ENCODE assay signal across 16 cellular contexts in the genomic region with DNA sequence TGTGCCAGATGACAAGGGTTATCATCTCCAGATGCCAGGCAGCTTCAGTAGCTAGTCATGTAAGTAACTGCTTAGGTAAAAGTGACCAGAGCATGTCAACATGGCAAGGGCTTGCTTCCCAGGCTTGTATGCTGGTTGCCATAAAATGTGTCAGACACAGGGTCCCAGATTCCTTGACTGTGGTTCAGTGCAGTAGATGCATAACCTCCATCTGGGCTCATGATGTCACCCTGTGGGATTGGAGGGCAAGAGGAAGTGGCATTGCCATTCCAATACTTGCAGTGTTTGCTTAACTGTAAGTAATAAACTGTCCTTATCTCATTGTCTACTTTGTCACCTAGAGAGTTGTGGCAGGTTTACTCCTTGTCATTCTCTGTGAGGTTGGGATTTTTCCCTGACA.
"Had no signal": no experiment of that assay in that cellular context is flagged by ENCODE, and none has a peak within 500 bp of the region (broad histone marks: within the 10 kb centered on the region; RNA-seq: fewer than 3 reads in every experiment).

No MANE protein-coding gene starts in this region.

- H3K4me1 ChIP-seq: heart left ventricle, neural progenitor cell, suprapubic skin, thyroid gland had no signal

- H3K9me3 ChIP-seq: heart left ventricle, ovary, suprapubic skin, thyroid gland had no signal

- H3K36me3 ChIP-seq: heart left ventricle, neural progenitor cell, ovary, suprapubic skin, thyroid gland had no signal

- ATAC-seq: heart left ventricle; left lobe of liver; natural killer cell treated with Interleukin-12 subunit alpha and Interleukin-12 subunit beta and Interleukin-15 and Interleukin-18, amount 100 ng/mL, for 72 hours; right cardiac atrium had no signal

- H3K4me3 ChIP-seq: heart left ventricle, neural progenitor cell, ovary, suprapubic skin, thyroid gland had no signal

- H3K27me3 ChIP-seq: dorsolateral prefrontal cortex, heart left ventricle, neural progenitor cell, ovary, suprapubic skin, thyroid gland had no signal

- H3K27ac ChIP-seq: dorsolateral prefrontal cortex, heart left ventricle, neural progenitor cell, ovary, suprapubic skin, thyroid gland had no signal

- DNase-seq: cortex of kidney; dorsolateral prefrontal cortex; effector CD8-positive, alpha-beta T cell; foreskin melanocyte; heart left ventricle; islet precursor cell; ovary; right cardiac atrium; small intestine; stimulated activated CD4-positive, alpha-beta T cell treated with anti-CD3 and anti-CD28 coated beads, Interleukin-12 subunit alpha, Interleukin-12 subunit beta, amount 100 ng/mL, for 4 hours; stimulated activated naive CD4-positive, alpha-beta T cell treated with Interleukin-2 at 50 U/mL for 16 hours; thyroid gland had no signal
